ENCODE assay signal across 17 cellular contexts in genomic region chr6:150176152-150176551, GRCh38. TPM values are rescaled to one million over a fixed set of nuclear protein-coding genes. Genes with fewer than 3 reads are reported as not detected.
A peak's percentile ranks its signal among the peaks of the same experiment; 100 is the strongest.
DNase-seq lines count a peak whose midpoint lies in the region; ATAC-seq and TF ChIP-seq lines count a peak whose summit lies in the region.
"Had no signal": no experiment of that assay in that cellular context is flagged by ENCODE, and none has a peak within 500 bp of the region (broad histone marks: within the 10 kb centered on the region; RNA-seq: fewer than 3 reads in every experiment).

No MANE protein-coding gene starts in this region.

- intact Hi-C loops in adrenal gland (cut with DNase I) (no loop called here), cardiac septum (cut with DNase I) (loop anchor here (5.0 kb wide), 1 partner anchor 34 kb away; the partner anchor contains the start of gene PPP1R14C), upper lobe of right lung (cut with DNase I) (no loop called here)

- H3K9me3 ChIP-seq in adrenal gland (replicated peaks in 1 of 3) (no peaks in the 10 kb centered on the region), upper lobe of right lung (no peaks in the 10 kb centered on the region)
- H3K9me3 ChIP-seq: BE2C, sigmoid colon had no signal

- no peak for TF ChIP-seq POLR2A in adrenal gland (IDR thresholded peaks at IDR 0.05)

- WGBS in adrenal gland, 4 donors: 72 to 85% (median 74%) methylated on average over 7 to 8 of the region's 8 CpGs

- H3K4me3 ChIP-seq in adrenal gland (no peak overlapping the region), upper lobe of right lung (no peak overlapping the region), H7 (ENCODE audit: insufficient read depth, low read depth, low read length) (no peak overlapping the region)
- H3K4me3 ChIP-seq: sigmoid colon had no signal

- no peak for TF ChIP-seq CTCF in adrenal gland (IDR thresholded peaks at IDR 0.05)
- no peak for TF ChIP-seq CTCF in upper lobe of right lung (IDR thresholded peaks at IDR 0.05)

- peak; percentile 16 for ATAC-seq in upper lobe of right lung
- no peak for ATAC-seq in GM21390 (IDR thresholded peaks at IDR 0.05; ENCODE audit: unreplicated experiment)
- no peak for ATAC-seq in HG03378 (IDR thresholded peaks at IDR 0.05; ENCODE audit: unreplicated experiment)

- no peaks in the 10 kb centered on the region for H3K4me1 ChIP-seq in adrenal gland (replicated peaks in 1 of 2)
- peaks cover 8% of the 10 kb centered on the region for H3K4me1 ChIP-seq in upper lobe of right lung
- H3K4me1 ChIP-seq: BE2C, sigmoid colon had no signal

- H3K27ac ChIP-seq in adrenal gland (peak overlapping the region in 1 of 5 donors; percentile 25), upper lobe of right lung (no peak overlapping the region)
- H3K27ac ChIP-seq: sigmoid colon had no signal

- DNase-seq in adrenal gland (peak in 4 of 7 donors; percentile 29 to 62 (median 32)), cardiac septum (ENCODE audit: low spot score) (peak; percentile 85), mucosa of gallbladder (ENCODE audit: low spot score) (peak; percentile 73), upper lobe of right lung (no peak), H7 (no peak)
- DNase-seq: activated CD4-positive, alpha-beta T cell treated with anti-CD3 and anti-CD28 coated beads, Interleukin-2, amount 10 ng/mL, durations not matched to agents 7 days and 5 days; activated naive CD4-positive, alpha-beta T cell treated with anti-CD3 and anti-CD28 coated beads for 36 hours; activated T-cell treated with anti-CD3 and anti-CD28 coated beads for 4 hours; BE2C; GDM1; MV-4-11; nucleus accumbens; sigmoid colon; stimulated activated CD4-positive, alpha-beta T cell treated with anti-CD3 and anti-CD28 coated beads, Interleukin-4, amount 100 ng/mL, for 24 hours had no signal

- no peaks in the 10 kb centered on the region for H3K36me3 ChIP-seq in adrenal gland (replicated peaks in 1 of 2)
- no peaks in the 10 kb centered on the region for H3K36me3 ChIP-seq in upper lobe of right lung
- no peaks in the 10 kb centered on the region for H3K36me3 ChIP-seq in H7 (replicated peaks; ENCODE audit: control insufficient read depth, insufficient read depth, low read length)
- H3K36me3 ChIP-seq: BE2C, sigmoid colon had no signal

- H3K27me3 ChIP-seq in adrenal gland (no peaks in the 10 kb centered on the region), upper lobe of right lung (no peaks in the 10 kb centered on the region), H7 (ENCODE audit: control insufficient read depth, insufficient read depth, low read length) (no peaks in the 10 kb centered on the region)
- H3K27me3 ChIP-seq: BE2C, sigmoid colon had no signal

RNA-seq across cellular contexts. Expression of gene PPP1R14C, which starts 33.3 kb away (rescaled TPM):
- total RNA-seq in adrenal gland (under 1 TPM in 4 of 8 donors, not detected in 4; 0.11 to 0.27 (median 0.16) TPM), cardiac septum (91.5 TPM), mucosa of gallbladder (0.37 TPM), upper lobe of right lung (10.0 TPM)
- under 1 TPM; 0.13 to 0.46 (median 0.32) TPM for polyA plus RNA-seq in adrenal gland
- 0.04 and 0.10 TPM in 2 replicates for total RNA-seq in H7 (2014; rRNA removed; shearing (Covaris generic))
- total RNA-seq: activated CD4-positive, alpha-beta T cell treated with anti-CD3 and anti-CD28 coated beads, Interleukin-2, amount 10 ng/mL, durations not matched to agents 7 days and 5 days; activated naive CD4-positive, alpha-beta T cell treated with anti-CD3 and anti-CD28 coated beads for 36 hours had no signal
- polyA plus RNA-seq: IgD-negative memory B cell had no signal

Comparison
In these comparisons a context has a peak if more than half of its experiments do, and no peak if none do; other contexts are left out.
1. DNase-seq: peak in adrenal gland (4 of 7), cardiac septum (single experiment) and mucosa of gallbladder (single experiment); none in upper lobe of right lung (single experiment) and H7 (single experiment).